In the genomic region with DNA sequence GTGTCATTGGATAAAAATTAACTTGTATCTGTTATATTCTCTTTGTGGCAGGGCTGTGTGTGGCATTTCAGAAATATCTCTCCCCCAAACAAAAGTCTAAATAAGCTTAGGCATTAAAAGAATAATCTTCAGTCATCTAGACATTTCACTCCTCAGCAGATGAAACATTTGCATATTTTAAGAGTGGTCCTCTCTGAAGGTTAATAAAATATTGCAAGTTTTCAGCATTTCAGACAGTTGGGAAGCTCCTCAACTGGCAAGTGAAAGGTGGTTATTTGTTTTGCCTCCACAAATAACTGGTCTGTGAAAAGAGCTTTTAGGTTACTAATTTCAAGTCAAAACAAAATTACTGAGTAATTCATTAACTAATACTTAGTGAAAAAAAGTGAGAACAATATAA, we compare ENCODE assay signal across 19 cellular contexts.
"Had no signal": no experiment of that assay in that cellular context is flagged by ENCODE, and none has a peak within 500 bp of the region (broad histone marks: within the 10 kb centered on the region; RNA-seq: fewer than 3 reads in every experiment).

No MANE protein-coding gene starts in this region.

- H3K4me2 ChIP-seq: smooth muscle cell had no signal

- H3K9me3 ChIP-seq: body of pancreas, lower lobe of right lung, ovary, psoas muscle, stomach, vagina had no signal

- H3K27me3 ChIP-seq: body of pancreas, dorsolateral prefrontal cortex, ovary, stomach, vagina had no signal

- H3K36me3 ChIP-seq: lower lobe of right lung, ovary, stomach, vagina had no signal

- H3K27ac ChIP-seq: body of pancreas, dorsolateral prefrontal cortex, lower lobe of right lung, ovary, psoas muscle, stomach, vagina had no signal

- DNase-seq: activated CD4-positive, alpha-beta T cell treated with anti-CD3 and anti-CD28 coated beads for 36 hours; activated CD4-positive, alpha-beta T cell treated with anti-CD3 and anti-CD28 coated beads, Interleukin-2, amount 50 U/mL, for 48 hours; activated CD8-positive, alpha-beta memory T cell treated with anti-CD3 and anti-CD28 coated beads, Interleukin-2, amount 10 ng/mL, durations not matched to agents 7 days and 5 days; body of pancreas; dorsolateral prefrontal cortex; foreskin fibroblast; lower lobe of right lung; naive thymus-derived CD8-positive, alpha-beta T cell; ovary; psoas muscle; stimulated activated CD4-positive, alpha-beta T cell treated with anti-CD3 and anti-CD28 coated beads, Interleukin-4, amount 100 ng/mL, for 24 hours; stomach; trophoblast cell had no signal

- FAIRE-seq: TTC549 had no signal

- ATAC-seq: activated CD4-positive, alpha-beta T cell treated with anti-CD3 and anti-CD28 coated beads for 36 hours; activated CD8-positive, alpha-beta memory T cell treated with anti-CD3 and anti-CD28 coated beads, Interleukin-2, amount 10 ng/mL, durations not matched to agents 7 days and 5 days; body of pancreas; lower lobe of right lung; naive thymus-derived CD8-positive, alpha-beta T cell; psoas muscle; sciatic nerve; stimulated activated effector memory CD8-positive, alpha-beta T cell treated with anti-CD3 and anti-CD28 coated beads, Interleukin-12 subunit alpha, Interleukin-12 subunit beta, amount 100 ng/mL, for 72 hours; WTC11 had no signal

- H3K4me3 ChIP-seq: body of pancreas, dorsolateral prefrontal cortex, lower lobe of right lung, ovary, psoas muscle, smooth muscle cell, stomach, vagina had no signal
